In the genomic region with DNA sequence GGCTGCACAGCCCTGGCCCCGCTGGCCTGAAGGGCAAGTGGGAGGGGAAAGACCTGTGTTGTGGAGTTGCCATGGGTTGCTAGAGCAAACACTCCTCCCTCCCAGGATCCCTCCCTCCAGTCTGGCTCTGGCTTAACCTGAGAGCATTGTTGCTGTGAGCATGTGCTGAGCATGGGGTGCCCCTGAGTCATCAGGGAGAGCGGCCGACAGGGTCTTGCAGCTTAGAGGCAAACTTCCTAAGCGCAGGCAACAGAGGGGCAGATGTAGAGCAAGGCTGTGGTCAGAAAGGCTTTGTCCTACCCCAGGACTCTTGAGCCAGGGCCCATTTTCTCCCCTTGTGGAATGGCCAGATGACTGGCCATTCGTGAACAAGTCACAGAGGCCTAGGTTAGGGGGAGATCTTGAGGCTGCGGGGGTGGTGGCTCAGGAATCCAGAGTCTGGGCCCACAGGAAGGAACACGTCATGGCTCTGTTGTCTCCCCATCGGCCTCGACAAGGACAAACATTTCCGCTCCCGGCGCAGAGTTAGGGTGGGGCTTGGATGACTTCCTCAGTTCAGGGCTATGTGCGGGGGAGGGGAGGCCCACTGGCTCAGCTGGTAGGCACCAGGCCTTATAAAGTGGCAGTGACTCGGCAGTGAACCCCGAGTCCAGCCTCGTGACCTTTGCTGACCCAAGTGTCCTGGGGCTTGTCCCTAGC, we compare ENCODE assay signal across 8 cellular contexts.
A peak's percentile ranks its signal among the peaks of the same experiment; 100 is the strongest.
DNase-seq lines count a peak whose midpoint lies in the region; ATAC-seq, FAIRE-seq and TF ChIP-seq lines count a peak whose summit lies in the region.

No MANE protein-coding gene starts in this region.

- H3K36me3 Mint-ChIP-seq in nephron (ENCODE audit: low read depth), result peaks cover 22% of the 10 kb centered on the region
- peaks cover 62% of the 10 kb centered on the region for H3K36me3 Mint-ChIP-seq in stimulated activated naive CD8-positive, alpha-beta T cell treated with anti-CD3 and anti-CD28 coated beads, Interleukin-15, Interleukin-2, amounts not matched to agents 100 ng/mL and 50 ng/mL, for 24 hours (ENCODE audit: low read depth)

- H3K4me3 Mint-ChIP-seq in nephron, result peak overlapping the region; percentile 60 to 86 (median 81)
- H3K4me3 Mint-ChIP-seq in stimulated activated naive CD8-positive, alpha-beta T cell treated with anti-CD3 and anti-CD28 coated beads, Interleukin-15, Interleukin-2, amounts not matched to agents 100 ng/mL and 50 ng/mL, for 24 hours, result peak overlapping the region; percentile 76

- POLR2A ChIA-PET in HEK293T (lab: Yijun Ruan, JAX), result interaction anchor here (0.6 to 7.5 kb wide), 12 partner anchors 7 to 533 kb away, joined by 3 to 137 read pairs (median 6); a partner anchor contains a TSS

- no peaks in the 10 kb centered on the region for H3K9me3 Mint-ChIP-seq in nephron
- no peaks in the 10 kb centered on the region for H3K9me3 Mint-ChIP-seq in stimulated activated naive CD8-positive, alpha-beta T cell treated with anti-CD3 and anti-CD28 coated beads, Interleukin-15, Interleukin-2, amounts not matched to agents 100 ng/mL and 50 ng/mL, for 24 hours

- H3K27me3 Mint-ChIP-seq in nephron (ENCODE audit: low read depth), result no peaks in the 10 kb centered on the region
- H3K27me3 Mint-ChIP-seq in stimulated activated naive CD8-positive, alpha-beta T cell treated with anti-CD3 and anti-CD28 coated beads, Interleukin-15, Interleukin-2, amounts not matched to agents 100 ng/mL and 50 ng/mL, for 24 hours, result no peaks in the 10 kb centered on the region

- TF ChIP-seq CTCF in nephron (IDR thresholded peaks at IDR 0.05; ENCODE audit: unreplicated experiment in 3 of 3), result no peak

- peak; percentile 34 for ATAC-seq in HG03354 (IDR thresholded peaks at IDR 0.05; ENCODE audit: poor library complexity, severe bottlenecking, unreplicated experiment)

- FAIRE-seq in GM18507 (lab: Jason Lieb, UNC), result peak; percentile 92

- CTCF ChIA-PET in HEK293T (lab: Yijun Ruan, JAX), result interaction anchor here (0.9 to 2.6 kb wide), 3 partner anchors 7 to 179 kb away, joined by 3 to 10 read pairs (median 6); a partner anchor contains a TSS

- H3K4me1 Mint-ChIP-seq in nephron, result peaks cover 60% of the 10 kb centered on the region
- H3K4me1 Mint-ChIP-seq in stimulated activated naive CD8-positive, alpha-beta T cell treated with anti-CD3 and anti-CD28 coated beads, Interleukin-15, Interleukin-2, amounts not matched to agents 100 ng/mL and 50 ng/mL, for 24 hours (ENCODE audit: low read depth), result peaks cover 93% of the 10 kb centered on the region

- no peak for DNase-seq in GM18507 (ENCODE audit: extremely low spot score, insufficient read length, low read depth)
- DNase-seq in SHP77 (lab: John Stamatoyannopoulos, UW), result peak; percentile 89 to 90
- peak; percentile 50 for DNase-seq in activated gamma-delta T cell (lab: John Stamatoyannopoulos, UW)
- DNase-seq in fibroblast of the conjunctiva (ENCODE audit: low read depth), result peak; percentile 99
- no peak for DNase-seq in HEK293T (ENCODE audit: extremely low spot score)

- peak overlapping the region; percentile 99 for H3K27ac Mint-ChIP-seq in nephron
- peak overlapping the region; percentile 99 for H3K27ac Mint-ChIP-seq in stimulated activated naive CD8-positive, alpha-beta T cell treated with anti-CD3 and anti-CD28 coated beads, Interleukin-15, Interleukin-2, amounts not matched to agents 100 ng/mL and 50 ng/mL, for 24 hours

TF ChIP-seq in HEK293T, 16 proteins besides CTCF, POLR2A, EP300 and RAD21:
- no peak; the same call in 1 of the 2 replicates for TF ChIP-seq L3MBTL2 (conservative IDR thresholded peaks at IDR 0.05)
TF ChIP-seq in HEK293T: peak in this region for 0.

Comparison
In these comparisons a context has a peak if more than half of its experiments do, and no peak if none do; other contexts are left out.
1. DNase-seq: peak in SHP77 (2 of 2), activated gamma-delta T cell (single experiment) and fibroblast of the conjunctiva (single experiment); none in GM18507 (single experiment) and HEK293T (single experiment).